11 cellular contexts compared by ENCODE assay signal in genomic region chr10:79048639-79049550, GRCh38. TPM values are rescaled to one million over a fixed set of nuclear protein-coding genes. Genes with fewer than 3 reads are reported as not detected.
DNase-seq lines count a peak whose midpoint lies in the region; ATAC-seq and TF ChIP-seq lines count a peak whose summit lies in the region.
"Had no signal": no experiment of that assay in that cellular context is flagged by ENCODE, and none has a peak within 500 bp of the region (broad histone marks: within the 10 kb centered on the region; RNA-seq: fewer than 3 reads in every experiment).

No MANE protein-coding gene starts in this region.

- H4K8ac ChIP-seq in mesenchymal stem cell (ENCODE audit: low read length): peak overlapping the region; percentile 81

- peak overlapping the region; percentile 46 for H3K4me3 Mint-ChIP-seq in activated CD8-positive, alpha-beta memory T cell treated with anti-CD3 and anti-CD28 coated beads, Interleukin-2, amount 10 ng/mL, durations not matched to agents 7 days and 5 days
- H3K4me3 Mint-ChIP-seq in activated T-helper 1 cell treated with anti-CD3 and anti-CD28 coated beads, Interleukin-12 subunit alpha, Interleukin-12 subunit beta, Interleukin-2, Interleukin-4 antibody, amounts not matched to agents 30 ng/mL and 10 ng/mL and 1 ng/mL, durations not matched to agents 14 hours and 24 hours and 36 hours: peak overlapping the region; percentile 78

- no peak overlapping the region for H3K4me2 ChIP-seq in mesenchymal stem cell (ENCODE audit: low read length, poor library complexity, severe bottlenecking)

- no peak for TF ChIP-seq EP300 in suprapubic skin (IDR thresholded peaks at IDR 0.05)
- TF ChIP-seq EP300 in gastroesophageal sphincter (IDR thresholded peaks at IDR 0.05): no peak

- H2AFZ ChIP-seq in mesenchymal stem cell (ENCODE audit: low read depth, low read length): no peak overlapping the region

- no peak for DNase-seq in activated CD8-positive, alpha-beta memory T cell treated with anti-CD3 and anti-CD28 coated beads, Interleukin-2, amount 10 ng/mL, durations not matched to agents 7 days and 5 days
- no peak for DNase-seq in activated CD8-positive, alpha-beta memory T cell treated with anti-CD3 and anti-CD28 coated beads, Interleukin-2, amount 50 U/mL, for 48 hours
- DNase-seq in activated T-helper 1 cell treated with anti-CD3 and anti-CD28 coated beads, Interleukin-12 subunit alpha, Interleukin-12 subunit beta, Interleukin-2, Interleukin-4 antibody, amounts not matched to agents 30 ng/mL and 10 ng/mL and 1 ng/mL, durations not matched to agents 14 hours and 24 hours and 36 hours (ENCODE audit: low spot score): no peak
- no peak for DNase-seq in mesenchymal stem cell
- DNase-seq in suprapubic skin (ENCODE audit: low spot score in 2 of 2): peak; percentile 61 to 79
- DNase-seq in NCI-H2029 treated with DMSO at 0.1 percent for 48 hours (lab: John Stamatoyannopoulos, UW): no peak
- DNase-seq in activated CD4-positive, CD25-positive, alpha-beta regulatory T cell (lab: John Stamatoyannopoulos, UW): no peak
- DNase-seq: mammary epithelial cell, NCI-H146 had no signal

- no peaks in the 10 kb centered on the region for H3K36me3 Mint-ChIP-seq in activated CD8-positive, alpha-beta memory T cell treated with anti-CD3 and anti-CD28 coated beads, Interleukin-2, amount 10 ng/mL, durations not matched to agents 7 days and 5 days
- H3K36me3 Mint-ChIP-seq in activated T-helper 1 cell treated with anti-CD3 and anti-CD28 coated beads, Interleukin-12 subunit alpha, Interleukin-12 subunit beta, Interleukin-2, Interleukin-4 antibody, amounts not matched to agents 30 ng/mL and 10 ng/mL and 1 ng/mL, durations not matched to agents 14 hours and 24 hours and 36 hours (ENCODE audit: low read depth): peaks cover 2% of the 10 kb centered on the region

- H3K14ac ChIP-seq in mesenchymal stem cell (ENCODE audit: low read length in 2 of 2): no peak overlapping the region

- peaks cover 28% of the 10 kb centered on the region for H3K4me1 Mint-ChIP-seq in activated CD8-positive, alpha-beta memory T cell treated with anti-CD3 and anti-CD28 coated beads, Interleukin-2, amount 10 ng/mL, durations not matched to agents 7 days and 5 days
- peaks cover 40% of the 10 kb centered on the region for H3K4me1 Mint-ChIP-seq in activated T-helper 1 cell treated with anti-CD3 and anti-CD28 coated beads, Interleukin-12 subunit alpha, Interleukin-12 subunit beta, Interleukin-2, Interleukin-4 antibody, amounts not matched to agents 30 ng/mL and 10 ng/mL and 1 ng/mL, durations not matched to agents 14 hours and 24 hours and 36 hours (ENCODE audit: low read depth)

- no peak overlapping the region for H3K27ac ChIP-seq in mesenchymal stem cell (ENCODE audit: low read length, poor library complexity, severe bottlenecking)
- no peak overlapping the region for H3K27ac ChIP-seq in suprapubic skin
- H3K27ac ChIP-seq in gastroesophageal sphincter: peak overlapping the region in 1 of 4 donors; percentile 33
- H3K27ac ChIP-seq: dorsolateral prefrontal cortex had no signal

- H2BK12ac ChIP-seq in mesenchymal stem cell (ENCODE audit: low read length in 2 of 2): peak overlapping the region in 1 of 2 experiments; percentile 64

- no peaks in the 10 kb centered on the region for H3K9me3 ChIP-seq in mesenchymal stem cell (ENCODE audit: control insufficient read depth, low read length)
- no peaks in the 10 kb centered on the region for H3K9me3 ChIP-seq in suprapubic skin
- H3K9me3 ChIP-seq in gastroesophageal sphincter: no peaks in the 10 kb centered on the region

- intact Hi-C loops in activated T-helper 1 cell treated with anti-CD3 and anti-CD28 coated beads, Interleukin-12 subunit alpha, Interleukin-12 subunit beta, Interleukin-2, Interleukin-4 antibody, amounts not matched to agents 30 ng/mL and 10 ng/mL and 1 ng/mL, durations not matched to agents 14 hours and 24 hours and 36 hours (cut with micrococcal nuclease): loop anchor here (1.0 kb wide), 2 partner anchors 19 to 75 kb away; partner anchors contain the start of gene ZMIZ1

- peak overlapping the region; percentile 72 for H4K91ac ChIP-seq in mesenchymal stem cell (ENCODE audit: low read length)

- TF ChIP-seq CTCF in suprapubic skin (IDR thresholded peaks at IDR 0.05): no peak
- TF ChIP-seq CTCF in gastroesophageal sphincter (IDR thresholded peaks at IDR 0.05): no peak

- no peak overlapping the region for H3K9ac ChIP-seq in mesenchymal stem cell (ENCODE audit: low read length)

- TF ChIP-seq POLR2A in suprapubic skin (IDR thresholded peaks at IDR 0.05) (no peak), gastroesophageal sphincter (IDR thresholded peaks at IDR 0.05) (no peak)

- H2BK120ac ChIP-seq in mesenchymal stem cell (ENCODE audit: low read depth, low read length): peak overlapping the region; percentile 42

- peak overlapping the region; percentile 94 for H3K27ac Mint-ChIP-seq in activated CD8-positive, alpha-beta memory T cell treated with anti-CD3 and anti-CD28 coated beads, Interleukin-2, amount 10 ng/mL, durations not matched to agents 7 days and 5 days
- peak overlapping the region; percentile 77 for H3K27ac Mint-ChIP-seq in activated T-helper 1 cell treated with anti-CD3 and anti-CD28 coated beads, Interleukin-12 subunit alpha, Interleukin-12 subunit beta, Interleukin-2, Interleukin-4 antibody, amounts not matched to agents 30 ng/mL and 10 ng/mL and 1 ng/mL, durations not matched to agents 14 hours and 24 hours and 36 hours

- H3K27me3 Mint-ChIP-seq in activated CD8-positive, alpha-beta memory T cell treated with anti-CD3 and anti-CD28 coated beads, Interleukin-2, amount 10 ng/mL, durations not matched to agents 7 days and 5 days: no peaks in the 10 kb centered on the region
- peaks cover 2% of the 10 kb centered on the region for H3K27me3 Mint-ChIP-seq in activated T-helper 1 cell treated with anti-CD3 and anti-CD28 coated beads, Interleukin-12 subunit alpha, Interleukin-12 subunit beta, Interleukin-2, Interleukin-4 antibody, amounts not matched to agents 30 ng/mL and 10 ng/mL and 1 ng/mL, durations not matched to agents 14 hours and 24 hours and 36 hours (ENCODE audit: insufficient read depth)

- no peaks in the 10 kb centered on the region for H3K79me1 ChIP-seq in mesenchymal stem cell (replicated peaks; ENCODE audit: low read length, poor library complexity, severe bottlenecking)

- H3K4me1 ChIP-seq in mesenchymal stem cell (ENCODE audit: control insufficient read depth, insufficient read depth, low read depth, low read length): peaks cover 9% of the 10 kb centered on the region
- peaks cover 22% of the 10 kb centered on the region for H3K4me1 ChIP-seq in suprapubic skin
- H3K4me1 ChIP-seq in gastroesophageal sphincter: peaks cover 0 to 13% (median 6%) of the 10 kb centered on the region in 3 donors

- peak overlapping the region in 1 of 2 experiments; percentile 30 for H3K4ac ChIP-seq in mesenchymal stem cell (ENCODE audit: low read depth in 1 of 2, low read length in 2 of 2)

- no peaks in the 10 kb centered on the region for H3K9me3 Mint-ChIP-seq in activated CD8-positive, alpha-beta memory T cell treated with anti-CD3 and anti-CD28 coated beads, Interleukin-2, amount 10 ng/mL, durations not matched to agents 7 days and 5 days (ENCODE audit: low read depth)
- H3K9me3 Mint-ChIP-seq in activated T-helper 1 cell treated with anti-CD3 and anti-CD28 coated beads, Interleukin-12 subunit alpha, Interleukin-12 subunit beta, Interleukin-2, Interleukin-4 antibody, amounts not matched to agents 30 ng/mL and 10 ng/mL and 1 ng/mL, durations not matched to agents 14 hours and 24 hours and 36 hours: no peaks in the 10 kb centered on the region

- CTCF ChIA-PET in activated CD8-positive, alpha-beta memory T cell treated with anti-CD3 and anti-CD28 coated beads, Interleukin-2, amount 10 ng/mL, durations not matched to agents 7 days and 5 days (lab: Charles Lee): interaction anchor here (1.5 to 2.3 kb wide), 4 partner anchors 19 to 147 kb away, joined by 4 to 10 read pairs (median 4); partner anchors contain the start of gene ZMIZ1

- ATAC-seq in activated CD8-positive, alpha-beta memory T cell treated with anti-CD3 and anti-CD28 coated beads, Interleukin-2, amount 10 ng/mL, durations not matched to agents 7 days and 5 days: no peak
- ATAC-seq in gastroesophageal sphincter: no peak

- no peak overlapping the region for H2BK5ac ChIP-seq in mesenchymal stem cell (ENCODE audit: low read depth, low read length, poor library complexity, severe bottlenecking)

- H3K36me3 ChIP-seq in mesenchymal stem cell (ENCODE audit: control insufficient read depth in 1 of 2, insufficient read depth in 2 of 2, low read depth in 1 of 2, low read length in 2 of 2) (no peaks in the 10 kb centered on the region), suprapubic skin (no peaks in the 10 kb centered on the region), gastroesophageal sphincter (no peaks in the 10 kb centered on the region)

- H3K18ac ChIP-seq in mesenchymal stem cell (ENCODE audit: low read depth in 1 of 2, low read length in 2 of 2): peak overlapping the region; percentile 35 to 49

- peak overlapping the region; percentile 76 for H2BK15ac ChIP-seq in mesenchymal stem cell (ENCODE audit: low read depth, poor library complexity, severe bottlenecking)

- no peak overlapping the region for H2AK5ac ChIP-seq in mesenchymal stem cell (ENCODE audit: low read length, severe bottlenecking)

- WGBS in mesenchymal stem cell: 86% methylated on average over 14 of the region's 14 CpGs
- WGBS in suprapubic skin: 77% methylated on average over 13 of the region's 14 CpGs
- WGBS in gastroesophageal sphincter (ENCODE audit: low coverage in 1 of 2), 2 donors: 80 to 96% methylated on average over 1 to 5 of the region's 14 CpGs

- H3K4me3 ChIP-seq in mesenchymal stem cell (ENCODE audit: insufficient read depth in 1 of 2, low read depth in 1 of 2, low read length in 2 of 2): no peak overlapping the region
- H3K4me3 ChIP-seq in suprapubic skin: no peak overlapping the region
- H3K4me3 ChIP-seq in gastroesophageal sphincter: no peak overlapping the region
- H3K4me3 ChIP-seq: dorsolateral prefrontal cortex had no signal

- H3K23ac ChIP-seq in mesenchymal stem cell (ENCODE audit: low read length in 2 of 2): no peak overlapping the region

- peaks cover 1 to 13% of the 10 kb centered on the region in 2 experiments for H3K27me3 ChIP-seq in mesenchymal stem cell (ENCODE audit: control insufficient read depth in 1 of 2, insufficient read depth in 1 of 2, low read length in 2 of 2)
- H3K27me3 ChIP-seq in suprapubic skin: no peaks in the 10 kb centered on the region
- H3K27me3 ChIP-seq in gastroesophageal sphincter: no peaks in the 10 kb centered on the region
- H3K27me3 ChIP-seq: dorsolateral prefrontal cortex had no signal

RNA-seq across cellular contexts. Expression of gene ZMIZ1, which starts 19.9 kb away (rescaled TPM):
- total RNA-seq in activated CD8-positive, alpha-beta memory T cell treated with anti-CD3 and anti-CD28 coated beads, Interleukin-2, amount 10 ng/mL, durations not matched to agents 7 days and 5 days: 10 to 100 TPM; 52.7 to 71.5 TPM
- total RNA-seq in activated T-helper 1 cell treated with anti-CD3 and anti-CD28 coated beads, Interleukin-12 subunit alpha, Interleukin-12 subunit beta, Interleukin-2, Interleukin-4 antibody, amounts not matched to agents 30 ng/mL and 10 ng/mL and 1 ng/mL, durations not matched to agents 14 hours and 24 hours and 36 hours: 67.6 and 67.8 TPM in 2 replicates
- polyA plus RNA-seq in mesenchymal stem cell (2013, experiment 1 of 2): 36.4 TPM
- 35.8 TPM for polyA plus RNA-seq in mesenchymal stem cell (2013, experiment 2 of 2)
- total RNA-seq in suprapubic skin (100 to 1,000 TPM in 1 of 4 donors, 10 to 100 TPM in 3; 71.9 to 104 (median 79.5) TPM), gastroesophageal sphincter (10 to 100 TPM; 36.3 to 79.2 (median 67.1) TPM)

Comparison
In these comparisons a context has a peak if more than half of its experiments do, and no peak if none do; other contexts are left out.
1. DNase-seq: peak in suprapubic skin (2 of 2); none in activated CD8-positive, alpha-beta memory T cell treated with anti-CD3 and anti-CD28 coated beads, Interleukin-2, amount 10 ng/mL, durations not matched to agents 7 days and 5 days (single experiment), activated CD8-positive, alpha-beta memory T cell treated with anti-CD3 and anti-CD28 coated beads, Interleukin-2, amount 50 U/mL, for 48 hours (single experiment), activated T-helper 1 cell treated with anti-CD3 and anti-CD28 coated beads, Interleukin-12 subunit alpha, Interleukin-12 subunit beta, Interleukin-2, Interleukin-4 antibody, amounts not matched to agents 30 ng/mL and 10 ng/mL and 1 ng/mL, durations not matched to agents 14 hours and 24 hours and 36 hours (single experiment), mesenchymal stem cell (single experiment), NCI-H2029 treated with DMSO at 0.1 percent for 48 hours (single experiment) and activated CD4-positive, CD25-positive, alpha-beta regulatory T cell (0 of 4).